ENCODE assay signal across 1 cellular context in the genomic region with DNA sequence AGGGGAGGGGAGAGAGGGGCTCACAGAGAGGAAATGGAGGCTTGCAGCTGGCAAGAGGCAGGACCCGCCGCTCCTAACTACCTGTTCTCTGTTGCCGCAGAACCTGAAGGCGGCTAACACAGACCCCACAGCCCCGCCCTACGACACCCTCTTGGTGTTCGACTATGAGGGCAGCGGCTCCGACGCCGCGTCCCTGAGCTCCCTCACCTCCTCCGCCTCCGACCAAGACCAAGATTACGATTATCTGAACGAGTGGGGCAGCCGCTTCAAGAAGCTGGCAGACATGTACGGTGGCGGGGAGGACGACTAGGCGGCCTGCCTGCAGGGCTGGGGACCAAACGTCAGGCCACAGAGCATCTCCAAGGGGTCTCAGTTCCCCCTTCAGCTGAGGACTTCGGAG.
TF ChIP-seq lines count a peak whose summit lies in the region.

No MANE protein-coding gene starts in this region.

TF ChIP-seq in H1, 55 proteins besides CTCF, POLR2A, EP300 and RAD21:
- TF ChIP-seq FOSL1 (IDR thresholded peaks at IDR 0.05; ENCODE audit: insufficient read depth, low read depth, low read length), result no peak
- no peak for TF ChIP-seq GTF2F1 (IDR thresholded peaks at IDR 0.05; ENCODE audit: borderline replicate concordance, low read depth, low read length)
- TF ChIP-seq, protein P1, sequence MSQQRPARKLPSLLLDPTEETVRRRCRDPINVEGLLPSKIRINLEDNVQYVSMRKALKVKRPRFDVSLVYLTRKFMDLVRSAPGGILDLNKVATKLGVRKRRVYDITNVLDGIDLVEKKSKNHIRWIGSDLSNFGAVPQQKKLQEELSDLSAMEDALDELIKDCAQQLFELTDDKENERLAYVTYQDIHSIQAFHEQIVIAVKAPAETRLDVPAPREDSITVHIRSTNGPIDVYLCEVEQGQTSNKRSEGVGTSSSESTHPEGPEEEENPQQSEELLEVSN (IDR thresholded peaks at IDR 0.05), result no peak
- TF ChIP-seq TEAD4 (IDR thresholded peaks at IDR 0.05; ENCODE audit: low read depth, low read length), result no peak
- TF ChIP-seq BRCA1 (IDR thresholded peaks at IDR 0.05; ENCODE audit: low read depth, low read length), result no peak
